ENCODE assay signal across 9 cellular contexts in the genomic region with DNA sequence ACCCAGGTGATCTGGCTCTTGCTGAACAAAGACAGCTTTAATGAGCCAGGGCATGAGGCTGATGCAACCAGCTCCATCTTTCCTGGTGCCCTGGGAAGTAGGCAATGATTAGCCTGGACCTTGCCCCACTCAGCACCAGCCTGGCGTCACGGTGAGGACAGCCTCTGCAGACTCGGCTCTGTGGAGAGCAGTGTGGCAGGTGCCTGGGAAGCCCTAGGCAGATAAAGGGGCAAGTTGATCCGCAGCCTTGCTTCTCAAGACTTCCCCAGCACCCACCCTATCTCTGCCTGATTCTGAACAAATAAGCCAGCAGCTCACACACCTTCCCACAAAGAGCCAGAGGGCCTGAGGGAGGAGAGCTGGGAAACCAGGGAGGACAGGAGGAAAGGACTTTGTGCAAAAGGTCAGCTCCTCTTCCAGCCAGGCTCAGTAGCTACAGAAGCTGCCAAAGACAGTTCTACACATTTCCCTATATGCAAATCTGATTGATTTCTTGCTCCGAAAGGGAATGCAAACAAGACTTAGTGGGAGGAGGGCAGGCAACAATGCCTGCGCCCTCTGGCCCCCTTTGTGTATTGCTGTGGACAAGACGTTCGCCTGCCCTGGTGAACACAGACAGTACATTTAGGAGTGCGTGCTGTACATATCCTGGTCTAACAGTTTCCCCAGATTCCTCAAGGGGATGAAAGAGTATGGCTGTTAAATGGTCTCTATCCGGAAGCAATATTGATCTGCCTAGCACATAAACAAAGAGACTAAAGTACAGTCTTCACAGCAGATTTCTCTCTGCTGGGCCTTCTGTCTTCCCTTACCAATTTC.
A peak's percentile ranks its signal among the peaks of the same experiment; 100 is the strongest.
DNase-seq lines count a peak whose midpoint lies in the region; ATAC-seq and TF ChIP-seq lines count a peak whose summit lies in the region.
"Had no signal": no experiment of that assay in that cellular context is flagged by ENCODE, and none has a peak within 500 bp of the region (broad histone marks: within the 10 kb centered on the region; RNA-seq: fewer than 3 reads in every experiment).

No MANE protein-coding gene starts in this region.

- no peak for TF ChIP-seq CTCF in stomach (IDR thresholded peaks at IDR 0.05)

- WGBS in stomach, 5 donors: 28 to 69% (median 46%) methylated on average over 10 of the region's 10 CpGs

- peaks cover 23% of the 10 kb centered on the region for H3K4me1 Mint-ChIP-seq in activated T-cell treated with anti-CD3 and anti-CD28 coated beads, Interleukin-2, amount 50 U/mL, for 4 hours (ENCODE audit: low read depth)
- H3K4me1 Mint-ChIP-seq in activated T-cell treated with anti-CD3 and anti-CD28 coated beads, Interleukin-2, amount 50 U/mL, for 24 hours (ENCODE audit: low read depth): peaks cover 36% of the 10 kb centered on the region

- H3K27ac ChIP-seq in HUES6 (ENCODE audit: low read depth, low read length) (peak overlapping the region; percentile 91), layer of hippocampus (ENCODE audit: low read depth, low read length) (peak overlapping the region; percentile 24), stomach (peak overlapping the region; percentile 69 to 87 (median 85))

- no peak overlapping the region for H3K27ac Mint-ChIP-seq in activated T-cell treated with anti-CD3 and anti-CD28 coated beads, Interleukin-2, amount 50 U/mL, for 24 hours

- ATAC-seq in activated T-cell treated with anti-CD3 and anti-CD28 coated beads, Interleukin-2, amount 50 U/mL, for 4 hours: no peak
- ATAC-seq in GM18498 (IDR thresholded peaks at IDR 0.05; ENCODE audit: unreplicated experiment) (no peak), HG02870 (IDR thresholded peaks at IDR 0.05; ENCODE audit: unreplicated experiment) (no peak)

- no peaks in the 10 kb centered on the region for H3K27me3 Mint-ChIP-seq in activated T-cell treated with anti-CD3 and anti-CD28 coated beads, Interleukin-2, amount 50 U/mL, for 4 hours (ENCODE audit: low read depth)
- peaks cover 9% of the 10 kb centered on the region for H3K27me3 Mint-ChIP-seq in activated T-cell treated with anti-CD3 and anti-CD28 coated beads, Interleukin-2, amount 50 U/mL, for 24 hours

- TF ChIP-seq EP300 in stomach (IDR thresholded peaks at IDR 0.05): no peak

- no peaks in the 10 kb centered on the region for H3K36me3 ChIP-seq in HUES6 (ENCODE audit: control insufficient read depth, insufficient read depth, low read length)
- H3K36me3 ChIP-seq in stomach: no peaks in the 10 kb centered on the region

- no peak overlapping the region for H3K4me3 ChIP-seq in HUES6 (ENCODE audit: low read depth, low read length)
- H3K4me3 ChIP-seq in stomach: no peak overlapping the region

- DNase-seq in SW480 (ENCODE audit: low spot score): peak; percentile 81
- DNase-seq in stomach: peak; percentile 78
- no peak for DNase-seq in activated T-cell treated with anti-CD3 and anti-CD28 coated beads, Interleukin-2, amount 50 U/mL, for 4 hours
- DNase-seq in activated T-cell treated with anti-CD3 and anti-CD28 coated beads, Interleukin-2, amount 50 U/mL, for 24 hours: no peak
- DNase-seq: amniotic stem cell had no signal

- no peak overlapping the region for H3K4me3 Mint-ChIP-seq in activated T-cell treated with anti-CD3 and anti-CD28 coated beads, Interleukin-2, amount 50 U/mL, for 4 hours
- H3K4me3 Mint-ChIP-seq in activated T-cell treated with anti-CD3 and anti-CD28 coated beads, Interleukin-2, amount 50 U/mL, for 24 hours: no peak overlapping the region

- H3K4me1 ChIP-seq in HUES6 (ENCODE audit: control insufficient read depth, insufficient read depth, low read length): peaks cover 69% of the 10 kb centered on the region
- H3K4me1 ChIP-seq in stomach: peaks cover 58 to 94% (median 71%) of the 10 kb centered on the region in 4 donors

- peak overlapping the region; percentile 58 for H3K9ac ChIP-seq in HUES6 (ENCODE audit: low read length)

- no peaks in the 10 kb centered on the region for H3K36me3 Mint-ChIP-seq in activated T-cell treated with anti-CD3 and anti-CD28 coated beads, Interleukin-2, amount 50 U/mL, for 4 hours (ENCODE audit: insufficient read depth)
- H3K36me3 Mint-ChIP-seq in activated T-cell treated with anti-CD3 and anti-CD28 coated beads, Interleukin-2, amount 50 U/mL, for 24 hours (ENCODE audit: low read depth): no peaks in the 10 kb centered on the region

- intact Hi-C loops in stomach (cut with DNase I; ENCODE audit: low total_unique reads): no loop called here

- no peaks in the 10 kb centered on the region for H3K9me3 Mint-ChIP-seq in activated T-cell treated with anti-CD3 and anti-CD28 coated beads, Interleukin-2, amount 50 U/mL, for 4 hours
- no peaks in the 10 kb centered on the region for H3K9me3 Mint-ChIP-seq in activated T-cell treated with anti-CD3 and anti-CD28 coated beads, Interleukin-2, amount 50 U/mL, for 24 hours

- H3K9me3 ChIP-seq in HUES6 (ENCODE audit: control insufficient read depth, insufficient read depth, low read depth, low read length) (no peaks in the 10 kb centered on the region), stomach (no peaks in the 10 kb centered on the region)

- TF ChIP-seq POLR2A in stomach (IDR thresholded peaks at IDR 0.05): no peak

- H3K27me3 ChIP-seq in HUES6 (ENCODE audit: control insufficient read depth, insufficient read depth, low read length) (no peaks in the 10 kb centered on the region), layer of hippocampus (ENCODE audit: control insufficient read depth, insufficient read depth, low read length) (no peaks in the 10 kb centered on the region), stomach (no peaks in the 10 kb centered on the region)

Comparison
In these comparisons a context has a peak if more than half of its experiments do, and no peak if none do; other contexts are left out.
1. H3K27ac ChIP-seq: peak in every context shown above with its lines; median percentile 91 in HUES6; 85 in stomach; 24 in layer of hippocampus.
2. DNase-seq: peak in SW480 (single experiment) and stomach (single experiment); none in activated T-cell treated with anti-CD3 and anti-CD28 coated beads, Interleukin-2, amount 50 U/mL, for 4 hours (single experiment) and activated T-cell treated with anti-CD3 and anti-CD28 coated beads, Interleukin-2, amount 50 U/mL, for 24 hours (single experiment).